Comparison of ENCODE assay signal across 19 cellular contexts in the genomic region with DNA sequence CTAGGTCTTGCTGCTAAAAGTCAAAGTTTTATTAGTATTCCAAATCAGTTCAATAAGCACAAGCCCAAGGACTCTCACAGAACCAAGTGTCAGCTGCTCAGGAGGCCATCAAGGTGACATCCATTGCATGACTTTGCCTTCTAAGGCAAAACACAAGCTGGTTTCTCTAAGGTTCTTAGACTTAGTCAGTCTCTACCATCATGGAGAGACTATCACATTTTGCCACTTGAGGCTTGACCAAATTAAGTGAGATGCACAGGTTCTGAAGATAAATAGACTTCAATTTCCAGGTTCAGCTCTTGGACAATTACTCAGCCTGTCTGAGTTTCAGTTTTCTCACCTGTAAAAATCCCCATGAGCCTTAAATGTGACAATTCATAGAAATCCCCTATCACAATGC. TPM values are rescaled to one million over a fixed set of nuclear protein-coding genes. Genes with fewer than 3 reads are reported as not detected.
DNase-seq lines count a peak whose midpoint lies in the region; ATAC-seq, FAIRE-seq and TF ChIP-seq lines count a peak whose summit lies in the region.
"Had no signal": no experiment of that assay in that cellular context is flagged by ENCODE, and none has a peak within 500 bp of the region (broad histone marks: within the 10 kb centered on the region; RNA-seq: fewer than 3 reads in every experiment).

No MANE protein-coding gene starts in this region.

- DNase-seq in activated CD4-positive, CD25-positive, alpha-beta regulatory T cell (lab: John Stamatoyannopoulos, UW), result no peak
- DNase-seq in activated T-cell treated with anti-CD3 and anti-CD28 coated beads, Interleukin-2, amount 50 U/mL, for 4 hours, result no peak
- no peak for DNase-seq in activated T-cell treated with anti-CD3 and anti-CD28 coated beads, Interleukin-2, amount 50 U/mL, for 1 hour
- DNase-seq in keratinocyte (ENCODE audit: low read depth, low spot score) (no peak), Right ventricle myocardium inferior (ENCODE audit: missing footprints) (no peak)
- DNase-seq: AML-193; CD4-positive, alpha-beta memory T cell; DMS153; DMS79; GDM1; HCEC 1CT had no signal

- no peak overlapping the region for H3K4me3 Mint-ChIP-seq in activated T-cell treated with anti-CD3 and anti-CD28 coated beads, Interleukin-2, amount 50 U/mL, for 4 hours
- H3K4me3 Mint-ChIP-seq: CD14-positive monocyte; CD4-positive, alpha-beta memory T cell; GM23338 had no signal

- ATAC-seq in activated CD4-positive, CD25-positive, alpha-beta regulatory T cell treated with anti-CD3 and anti-CD28 coated beads, Interleukin-2, amount 50 U/mL, for 24 hours, result peak; percentile 43 to 79
- peak; percentile 38 to 43 for ATAC-seq in activated T-cell treated with anti-CD3 and anti-CD28 coated beads, Interleukin-2, amount 50 U/mL, for 4 hours
- no peak for ATAC-seq in Right ventricle myocardium inferior
- ATAC-seq: A549, GM23338 had no signal

- no peaks in the 10 kb centered on the region for H3K9me3 Mint-ChIP-seq in activated T-cell treated with anti-CD3 and anti-CD28 coated beads, Interleukin-2, amount 50 U/mL, for 4 hours
- H3K9me3 Mint-ChIP-seq: CD14-positive monocyte; CD4-positive, alpha-beta memory T cell; GM23338 had no signal

- no peaks in the 10 kb centered on the region for H4K20me1 ChIP-seq in keratinocyte (ENCODE audit: control insufficient read depth, extremely low read depth, insufficient read depth, low read length)

- no peaks in the 10 kb centered on the region for H3K9me3 ChIP-seq in keratinocyte (ENCODE audit: control insufficient read depth, low read depth, low read length)
- H3K9me3 ChIP-seq: A549 had no signal

- TF ChIP-seq CTCF in C4-2B (conservative IDR thresholded peaks at IDR 0.05) (no peak), keratinocyte (optimal IDR thresholded peaks at IDR 0.05 in 1 of 3, IDR thresholded peaks at IDR 0.05 in 1 of 3, conservative IDR thresholded peaks at IDR 0.05 in 1 of 3; ENCODE audit: extremely low read depth in 1 of 3, insufficient read depth in 2 of 3, low read length in 3 of 3) (no peak)

- H3K9me1 ChIP-seq in keratinocyte (ENCODE audit: control insufficient read depth, extremely low read depth, insufficient read depth, low read length), result no peaks in the 10 kb centered on the region

- H3K4me3 ChIP-seq in keratinocyte (ENCODE audit: control insufficient read depth in 2 of 3, extremely low read depth in 1 of 3, insufficient read depth in 2 of 3, low read depth in 1 of 3, low read length in 3 of 3), result no peak overlapping the region
- H3K4me3 ChIP-seq: A549, GM23338 had no signal

- no peak overlapping the region for H3K4me2 ChIP-seq in keratinocyte (ENCODE audit: control insufficient read depth, extremely low read depth, insufficient read depth, low read depth, low read length)
- H3K4me2 ChIP-seq: A549, GM23338 had no signal

- H2AFZ ChIP-seq in keratinocyte (ENCODE audit: control insufficient read depth, low read length), result no peak overlapping the region
- H2AFZ ChIP-seq: GM23338 had no signal

- peak; percentile 46 for FAIRE-seq in keratinocyte (lab: Jason Lieb, UNC)
- FAIRE-seq: A549, H54 had no signal

- H3K36me3 Mint-ChIP-seq in activated T-cell treated with anti-CD3 and anti-CD28 coated beads, Interleukin-2, amount 50 U/mL, for 4 hours (ENCODE audit: insufficient read depth), result peaks cover 23% of the 10 kb centered on the region

- intact Hi-C loops in Right ventricle myocardium inferior (cut with DNase I), result no loop called here

- H3K4me1 ChIP-seq in keratinocyte (ENCODE audit: control insufficient read depth, extremely low read depth, insufficient read depth, low read length), result peaks cover 28% of the 10 kb centered on the region

- H3K79me2 ChIP-seq in keratinocyte (ENCODE audit: control insufficient read depth, insufficient read depth, low read length), result peaks cover 47% of the 10 kb centered on the region

- no peak overlapping the region for H3K9ac ChIP-seq in keratinocyte (ENCODE audit: control insufficient read depth, extremely low read depth, insufficient read depth, low read length)

- no peaks in the 10 kb centered on the region for H3K27me3 ChIP-seq in keratinocyte (ENCODE audit: control insufficient read depth, extremely low read depth, insufficient read depth, low read length)

- H3K27me3 Mint-ChIP-seq in activated T-cell treated with anti-CD3 and anti-CD28 coated beads, Interleukin-2, amount 50 U/mL, for 4 hours (ENCODE audit: low read depth), result no peaks in the 10 kb centered on the region
- H3K27me3 Mint-ChIP-seq: CD4-positive, alpha-beta memory T cell had no signal

- peaks cover 4 to 5% of the 10 kb centered on the region in 2 experiments for H3K36me3 ChIP-seq in keratinocyte (ENCODE audit: control insufficient read depth in 2 of 2, extremely low read depth in 1 of 2, insufficient read depth in 2 of 2, low read length in 2 of 2)

- H3K4me1 Mint-ChIP-seq in activated T-cell treated with anti-CD3 and anti-CD28 coated beads, Interleukin-2, amount 50 U/mL, for 4 hours (ENCODE audit: low read depth), result peaks cover 5% of the 10 kb centered on the region

- dilution Hi-C loops in keratinocyte (cut with MboI; ENCODE audit: extremely low pct_ligation_motif_present, low sequenced_read_pairs), result no loop called here

- H3K27ac ChIP-seq in C4-2B (peak overlapping the region; percentile 77; the same call in 1 of the 2 replicates), keratinocyte (ENCODE audit: control insufficient read depth, insufficient read depth, low read length) (no peak overlapping the region)
- H3K27ac ChIP-seq: 22Rv1, A549, HL-60 had no signal

RNA-seq across cellular contexts. Expression of gene TRIT1, which starts 29.0 kb away (rescaled TPM):
- 10 to 100 TPM; 28.6 to 30.8 (median 30.6) TPM for total RNA-seq in activated T-cell treated with anti-CD3 and anti-CD28 coated beads, Interleukin-2, amount 50 U/mL, for 4 hours
- polyA plus RNA-seq in keratinocyte, result 19.6 to 27.0 TPM (median 21.2 TPM) in 3 replicates
- polyA plus RNA-seq in keratinocyte (2011; ENCODE audit: low read depth), result 27.3 TPM
- 13.0 and 19.5 TPM in 2 replicates for polyA plus RNA-seq in keratinocyte (2011; cell fraction: cytosol; rRNA removed)
- polyA plus RNA-seq in keratinocyte (2011; cell fraction: nucleus; rRNA removed), result 30.1 and 38.7 TPM in 2 replicates
- 15.8 and 18.6 TPM in 2 replicates for polyA plus RNA-seq in keratinocyte (2012; ENCODE audit: low replicate concordance)
- 7.8 to 27.4 TPM (median 19.6 TPM) in 3 replicates for polyA minus RNA-seq in keratinocyte
- 14.4 TPM for polyA minus RNA-seq in keratinocyte (2011; cell fraction: cytosol; rRNA and poly(A)+ RNA removed)
- 14.7 and 20.9 TPM in 2 replicates for polyA minus RNA-seq in keratinocyte (2011; cell fraction: nucleus; rRNA and poly(A)+ RNA removed)
- total RNA-seq in Right ventricle myocardium inferior, result 18.0 TPM

RNA-seq across cellular contexts. Expression of gene MYCL, which starts 47.4 kb away (rescaled TPM):
- total RNA-seq in activated T-cell treated with anti-CD3 and anti-CD28 coated beads, Interleukin-2, amount 50 U/mL, for 4 hours, result under 1 TPM; 0.08 to 0.38 (median 0.18) TPM
- polyA plus RNA-seq in keratinocyte, result 5.1 to 7.7 TPM (median 5.4 TPM) in 3 replicates
- polyA plus RNA-seq in keratinocyte (2011; ENCODE audit: low read depth), result 5.5 TPM
- polyA plus RNA-seq in keratinocyte (2011; cell fraction: cytosol; rRNA removed), result 4.5 and 5.2 TPM in 2 replicates
- 5.9 and 6.0 TPM in 2 replicates for polyA plus RNA-seq in keratinocyte (2011; cell fraction: nucleus; rRNA removed)
- 3.8 and 13.1 TPM in 2 replicates for polyA plus RNA-seq in keratinocyte (2012; ENCODE audit: low replicate concordance)
- polyA minus RNA-seq in keratinocyte, result 1.7 to 7.6 TPM (median 4.8 TPM) in 3 replicates
- polyA minus RNA-seq in keratinocyte (2011; cell fraction: cytosol; rRNA and poly(A)+ RNA removed), result 8.2 TPM
- polyA minus RNA-seq in keratinocyte (2011; cell fraction: nucleus; rRNA and poly(A)+ RNA removed), result 4.1 and 4.7 TPM in 2 replicates
- 1.1 TPM for total RNA-seq in Right ventricle myocardium inferior
- polyA plus RNA-seq: CD4-positive, alpha-beta memory T cell had no signal
